Comparison of ENCODE assay signal across 1 cellular context in genomic region chr20:33803921-33804337, GRCh38.
TF ChIP-seq lines count a peak whose summit lies in the region.

No MANE protein-coding gene starts in this region.

TF ChIP-seq in IMR-90, 13 proteins besides CTCF, POLR2A, EP300 and RAD21 (continued from another document):
- peak; percentile 43; the same call in 1 of the 2 replicates for TF ChIP-seq CEBPB (IDR thresholded peaks at IDR 0.05; ENCODE audit: low read depth, low read length)
- TF ChIP-seq RFX5 (IDR thresholded peaks at IDR 0.05; ENCODE audit: low read depth, low read length), result no peak
- no peak for TF ChIP-seq USF2 (IDR thresholded peaks at IDR 0.05; ENCODE audit: low read depth, low read length)
- TF ChIP-seq BHLHE40 (IDR thresholded peaks at IDR 0.05; ENCODE audit: low read depth, low read length), result peak; percentile 29; the same call in 1 of the 2 replicates
